1 cellular context compared by ENCODE assay signal in genomic region chr14:31968912-31969311, GRCh38.
A peak's percentile ranks its signal among the peaks of the same experiment; 100 is the strongest.
TF ChIP-seq lines count a peak whose summit lies in the region.

No MANE protein-coding gene starts in this region.

TF ChIP-seq in HepG2, 621 proteins besides CTCF, POLR2A, EP300 and RAD21 (continued from another document):
- TF ChIP-seq HNF1A (IDR thresholded peaks at IDR 0.05; ENCODE audit: low read depth) (no peak), HNF1A (CRISPR knock-in tag; IDR thresholded peaks at IDR 0.05; ENCODE audit: borderline replicate concordance) (peak; percentile 16; the same call in 1 of the 2 replicates), ZNF619 (CRISPR knock-in tag; IDR thresholded peaks at IDR 0.05) (no peak), ZKSCAN8 (CRISPR knock-in tag; IDR thresholded peaks at IDR 0.05; ENCODE audit: borderline replicate concordance) (0 out of 2 replicates have a peak, but pooled peaks have one; percentile 4), ZNF142 (CRISPR knock-in tag; IDR thresholded peaks at IDR 0.05) (0 out of 2 replicates have a peak, but pooled peaks have one; percentile 49), ZXDC (CRISPR knock-in tag; IDR thresholded peaks at IDR 0.05) (no peak)
